Comparison of ENCODE assay signal across 1 cellular context in genomic region chr14:51138353-51139103, GRCh38.
TF ChIP-seq lines count a peak whose summit lies in the region.

No MANE protein-coding gene starts in this region.

TF ChIP-seq in WTC11, 78 proteins besides CTCF, POLR2A, EP300 and RAD21 (continued from another document):
- TF ChIP-seq CDX4 (CRISPR knock-in tag; IDR thresholded peaks at IDR 0.05; ENCODE audit: borderline replicate concordance) (no peak), ATF3 (CRISPR knock-in tag; conservative IDR thresholded peaks at IDR 0.05) (no peak), KAT7 (CRISPR knock-in tag; IDR thresholded peaks at IDR 0.05; ENCODE audit: borderline replicate concordance) (no peak), ZMAT4 (CRISPR knock-in tag; IDR thresholded peaks at IDR 0.05) (no peak)
TF ChIP-seq in WTC11: peak in this region for 0.
